16 cellular contexts compared by ENCODE assay signal in the genomic region with DNA sequence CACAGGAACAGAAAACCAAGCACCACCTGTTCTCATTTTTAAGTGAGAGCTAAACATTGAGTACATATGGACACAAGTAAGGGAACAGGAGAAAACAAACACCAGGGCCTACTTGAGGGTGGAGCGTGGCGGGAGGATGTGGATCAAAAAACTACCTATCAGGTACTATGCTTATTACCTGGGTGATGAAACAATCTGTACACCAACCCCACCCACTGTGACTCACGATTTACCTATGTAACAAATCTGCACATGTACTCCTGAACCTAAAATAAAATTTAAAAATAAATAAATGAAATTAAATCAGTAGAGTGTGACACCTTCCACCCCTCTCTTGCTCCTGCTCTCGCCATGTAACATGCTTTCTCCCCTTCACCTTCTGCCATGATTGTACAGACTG.
"Had no signal": no experiment of that assay in that cellular context is flagged by ENCODE, and none has a peak within 500 bp of the region (broad histone marks: within the 10 kb centered on the region; RNA-seq: fewer than 3 reads in every experiment).

No MANE protein-coding gene starts in this region.

- DNase-seq: effector memory CD4-positive, alpha-beta T cell; erythroblast; foreskin melanocyte; head of caudate nucleus; naive thymus-derived CD4-positive, alpha-beta T cell; posterior cingulate gyrus; sigmoid colon; stimulated activated CD4-positive, alpha-beta T cell treated with anti-CD3 and anti-CD28 coated beads, Interleukin-2, amount 100 ng/mL, for 24 hours; stimulated activated CD4-positive, alpha-beta T cell treated with anti-CD3 and anti-CD28 coated beads, Interleukin-4, amount 100 ng/mL, for 4 hours; stimulated activated naive B cell treated with anti-CD40 and anti-IgM and Interleukin-4, amounts not matched to agents 10 μg/mL and 1 μg/mL and 100 μg/mL, for 72 hours; stimulated activated naive CD8-positive, alpha-beta T cell treated with anti-CD3 and anti-CD28 coated beads, Interleukin-15, amount 100 ng/mL, for 72 hours; transverse colon had no signal

- H3K4me3 ChIP-seq: hepatocyte, right atrium auricular region, sigmoid colon, skin epidermis, thoracic aorta, transverse colon had no signal

- H3K79me2 ChIP-seq: hepatocyte had no signal

- H3K4me3 Mint-ChIP-seq: naive thymus-derived CD4-positive, alpha-beta T cell; stimulated activated naive B cell treated with anti-CD40 and anti-IgM and Interleukin-4, amounts not matched to agents 10 μg/mL and 1 μg/mL and 100 μg/mL, for 72 hours; stimulated activated naive CD8-positive, alpha-beta T cell treated with anti-CD3 and anti-CD28 coated beads, Interleukin-15, amount 100 ng/mL, for 72 hours had no signal

- H3K4me2 ChIP-seq: hepatocyte had no signal

- ATAC-seq: naive thymus-derived CD4-positive, alpha-beta T cell; stimulated activated naive B cell treated with anti-CD40 and anti-IgM and Interleukin-4, amounts not matched to agents 10 μg/mL and 1 μg/mL and 100 μg/mL, for 72 hours; stimulated activated naive CD8-positive, alpha-beta T cell treated with anti-CD3 and anti-CD28 coated beads, Interleukin-15, amount 100 ng/mL, for 72 hours had no signal

- H3K27ac ChIP-seq: hepatocyte, right atrium auricular region, sigmoid colon, skin epidermis, thoracic aorta, transverse colon had no signal

- H3K27me3 ChIP-seq: hepatocyte, right atrium auricular region, sigmoid colon, transverse colon had no signal

- H3K36me3 ChIP-seq: right atrium auricular region, sigmoid colon, thoracic aorta, transverse colon had no signal

- H3K4me1 ChIP-seq: right atrium auricular region, sigmoid colon, transverse colon had no signal

- H3K27ac Mint-ChIP-seq: naive thymus-derived CD4-positive, alpha-beta T cell; stimulated activated naive B cell treated with anti-CD40 and anti-IgM and Interleukin-4, amounts not matched to agents 10 μg/mL and 1 μg/mL and 100 μg/mL, for 72 hours; stimulated activated naive CD8-positive, alpha-beta T cell treated with anti-CD3 and anti-CD28 coated beads, Interleukin-15, amount 100 ng/mL, for 72 hours had no signal

- H3K36me3 Mint-ChIP-seq: naive thymus-derived CD4-positive, alpha-beta T cell; stimulated activated naive B cell treated with anti-CD40 and anti-IgM and Interleukin-4, amounts not matched to agents 10 μg/mL and 1 μg/mL and 100 μg/mL, for 72 hours had no signal

- H3K27me3 Mint-ChIP-seq: naive thymus-derived CD4-positive, alpha-beta T cell; stimulated activated naive B cell treated with anti-CD40 and anti-IgM and Interleukin-4, amounts not matched to agents 10 μg/mL and 1 μg/mL and 100 μg/mL, for 72 hours; stimulated activated naive CD8-positive, alpha-beta T cell treated with anti-CD3 and anti-CD28 coated beads, Interleukin-15, amount 100 ng/mL, for 72 hours had no signal

- H3K4me1 Mint-ChIP-seq: naive thymus-derived CD4-positive, alpha-beta T cell; stimulated activated naive B cell treated with anti-CD40 and anti-IgM and Interleukin-4, amounts not matched to agents 10 μg/mL and 1 μg/mL and 100 μg/mL, for 72 hours; stimulated activated naive CD8-positive, alpha-beta T cell treated with anti-CD3 and anti-CD28 coated beads, Interleukin-15, amount 100 ng/mL, for 72 hours had no signal

- H2AFZ ChIP-seq: hepatocyte had no signal
